Comparison of ENCODE assay signal across 1 cellular context in the genomic region with DNA sequence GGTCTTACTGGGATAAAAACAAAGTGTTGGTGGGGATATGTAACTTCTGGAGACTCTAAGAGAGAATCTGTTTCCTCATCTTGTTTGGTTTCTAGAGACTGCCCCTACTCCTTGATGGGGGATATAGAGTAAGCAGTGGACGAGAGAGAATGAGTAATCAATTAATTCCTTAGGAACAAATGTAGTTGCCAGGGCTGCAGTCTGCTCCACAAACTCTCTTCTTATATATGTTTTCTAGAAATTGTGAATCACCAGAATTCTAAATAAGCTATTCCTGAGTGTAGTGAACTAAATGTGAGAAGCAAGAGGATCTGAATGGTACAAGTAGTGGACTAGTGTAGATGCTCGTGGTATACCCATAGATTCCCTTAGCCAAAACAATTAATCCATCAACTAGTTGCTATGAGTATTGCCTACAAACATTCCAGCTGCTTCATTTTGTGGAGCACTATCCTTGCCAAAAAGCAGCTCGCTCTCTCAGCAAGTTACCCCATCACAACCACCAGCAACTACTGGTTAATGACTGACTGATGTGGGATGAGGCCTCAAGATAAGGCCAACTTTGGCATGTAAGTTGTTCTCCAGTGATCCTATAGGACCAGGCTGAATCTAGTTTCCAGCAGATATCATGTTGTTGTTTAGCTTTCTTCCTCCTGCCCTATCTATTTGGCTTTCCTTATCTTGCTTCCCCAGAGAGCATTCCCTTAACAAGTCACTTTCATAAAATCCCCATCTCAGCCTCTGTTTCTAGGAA.
TF ChIP-seq lines count a peak whose summit lies in the region.

No MANE protein-coding gene starts in this region.

TF ChIP-seq in K562, 482 proteins besides CTCF, POLR2A, EP300 and RAD21 (continued from another document and continues in another):
- TF ChIP-seq SPI1 (IDR thresholded peaks at IDR 0.05; ENCODE audit: borderline replicate concordance, low read depth, low read length) (no peak), RCOR1 (IDR thresholded peaks at IDR 0.05; ENCODE audit: borderline replicate concordance in 1 of 2, low read depth in 2 of 2, low read length in 2 of 2) (peak in 1 of 2 experiments; percentile 37; a peak in 1 of 4 replicates), MAZ (CRISPR knock-in tag; conservative IDR thresholded peaks at IDR 0.05 in 1 of 2, IDR thresholded peaks at IDR 0.05 in 1 of 2) (no peak), ZFX (CRISPR knock-in tag; IDR thresholded peaks at IDR 0.05) (no peak), TAF1 (IDR thresholded peaks at IDR 0.05; ENCODE audit: control insufficient read depth, extremely low read depth, insufficient read depth, low read length, severe bottlenecking) (peak; percentile 23), SP1 (CRISPR knock-in tag; IDR thresholded peaks at IDR 0.05) (no peak), RFX5 (IDR thresholded peaks at IDR 0.05; ENCODE audit: low read depth, low read length) (no peak), ZNF175 (CRISPR knock-in tag; IDR thresholded peaks at IDR 0.05; ENCODE audit: low read depth) (no peak), CBX8 (IDR thresholded peaks at IDR 0.05; ENCODE audit: borderline replicate concordance, extremely low read depth, low read depth, low read length, poor library complexity, severe bottlenecking) (no peak), HNRNPH1 (optimal IDR thresholded peaks at IDR 0.05; ENCODE audit: low read depth, low read length) (no peak), POLR2B (IDR thresholded peaks at IDR 0.05; ENCODE audit: low read depth, partially characterized antibody) (no peak), LARP7 (IDR thresholded peaks at IDR 0.05) (no peak), HCFC1 (IDR thresholded peaks at IDR 0.05; ENCODE audit: low read depth, low read length) (no peak), TAL1 (IDR thresholded peaks at IDR 0.05) (peak; percentile 80), ZNF766 (CRISPR knock-in tag; conservative IDR thresholded peaks at IDR 0.05) (no peak), RBBP5 (IDR thresholded peaks at IDR 0.05; ENCODE audit: borderline replicate concordance, insufficient read depth, low read length, poor library complexity, severe bottlenecking) (no peak), EZH2 (IDR thresholded peaks at IDR 0.05; ENCODE audit: borderline replicate concordance, low read depth, low read length) (no peak), KLF10 (CRISPR knock-in tag; IDR thresholded peaks at IDR 0.05) (no peak), LEF1 (IDR thresholded peaks at IDR 0.05) (no peak), HNRNPLL (IDR thresholded peaks at IDR 0.05; ENCODE audit: low read depth, low read length, poor library complexity, severe bottlenecking) (no peak), ZNF184 (CRISPR knock-in tag; IDR thresholded peaks at IDR 0.05) (no peak), RBFOX2 (IDR thresholded peaks at IDR 0.05; ENCODE audit: low read depth, low read length) (no peak), ERF (CRISPR knock-in tag; IDR thresholded peaks at IDR 0.05) (no peak), SMARCE1 (IDR thresholded peaks at IDR 0.05) (peak; percentile 35; the same call in 1 of the 2 replicates), KHSRP (IDR thresholded peaks at IDR 0.05) (no peak), U2AF2 (optimal IDR thresholded peaks at IDR 0.05; ENCODE audit: low read depth, low read length) (no peak), ZNF140 (CRISPR knock-in tag; IDR thresholded peaks at IDR 0.05) (no peak), GATA2 (CRISPR knock-in tag; IDR thresholded peaks at IDR 0.05) (no peak), L3MBTL2 (IDR thresholded peaks at IDR 0.05) (no peak), TRIM24 (IDR thresholded peaks at IDR 0.05) (peak; percentile 60 to 69; a peak in 2 of 4 replicates), PHB (CRISPR knock-in tag; IDR thresholded peaks at IDR 0.05) (no peak), ESRRB (CRISPR knock-in tag; IDR thresholded peaks at IDR 0.05; ENCODE audit: borderline replicate concordance) (no peak), FOS (IDR thresholded peaks at IDR 0.05; ENCODE audit: extremely low read depth, insufficient read length) (no peak), POLR2H (tag; IDR thresholded peaks at IDR 0.05; ENCODE audit: low read depth) (no peak), HDAC6 (IDR thresholded peaks at IDR 0.05; ENCODE audit: low read depth, low read length) (no peak), ZNF143 (CRISPR knock-in tag; IDR thresholded peaks at IDR 0.05) (no peak), NCOR1 (IDR thresholded peaks at IDR 0.05) (peak; percentile 58), HMGN3 (IDR thresholded peaks at IDR 0.05; ENCODE audit: borderline replicate concordance, extremely low read depth, insufficient read length, low read depth, low read length) (no peak), ZNF644 (tag; IDR thresholded peaks at IDR 0.05; ENCODE audit: low read depth) (no peak), MTA2 (IDR thresholded peaks at IDR 0.05; ENCODE audit: low read depth) (peak; percentile 65), BCOR (IDR thresholded peaks at IDR 0.05) (no peak), ZNF583 (CRISPR knock-in tag; IDR thresholded peaks at IDR 0.05) (no peak), ZNF668 (CRISPR knock-in tag; IDR thresholded peaks at IDR 0.05) (no peak), MCM7 (IDR thresholded peaks at IDR 0.05) (no peak), ADNP (tag; IDR thresholded peaks at IDR 0.05) (peak; percentile 35; the same call in 1 of the 2 replicates)
- TF ChIP-seq, protein P1, sequence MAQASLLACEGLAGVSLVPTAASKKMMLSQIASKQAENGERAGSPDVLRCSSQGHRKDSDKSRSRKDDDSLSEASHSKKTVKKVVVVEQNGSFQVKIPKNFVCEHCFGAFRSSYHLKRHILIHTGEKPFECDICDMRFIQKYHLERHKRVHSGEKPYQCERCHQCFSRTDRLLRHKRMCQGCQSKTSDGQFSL (CRISPR knock-in tag; IDR thresholded peaks at IDR 0.05): no peak
- TF ChIP-seq, protein P1 (tag; IDR thresholded peaks at IDR 0.05): no peak
- TF ChIP-seq, protein P2, sequence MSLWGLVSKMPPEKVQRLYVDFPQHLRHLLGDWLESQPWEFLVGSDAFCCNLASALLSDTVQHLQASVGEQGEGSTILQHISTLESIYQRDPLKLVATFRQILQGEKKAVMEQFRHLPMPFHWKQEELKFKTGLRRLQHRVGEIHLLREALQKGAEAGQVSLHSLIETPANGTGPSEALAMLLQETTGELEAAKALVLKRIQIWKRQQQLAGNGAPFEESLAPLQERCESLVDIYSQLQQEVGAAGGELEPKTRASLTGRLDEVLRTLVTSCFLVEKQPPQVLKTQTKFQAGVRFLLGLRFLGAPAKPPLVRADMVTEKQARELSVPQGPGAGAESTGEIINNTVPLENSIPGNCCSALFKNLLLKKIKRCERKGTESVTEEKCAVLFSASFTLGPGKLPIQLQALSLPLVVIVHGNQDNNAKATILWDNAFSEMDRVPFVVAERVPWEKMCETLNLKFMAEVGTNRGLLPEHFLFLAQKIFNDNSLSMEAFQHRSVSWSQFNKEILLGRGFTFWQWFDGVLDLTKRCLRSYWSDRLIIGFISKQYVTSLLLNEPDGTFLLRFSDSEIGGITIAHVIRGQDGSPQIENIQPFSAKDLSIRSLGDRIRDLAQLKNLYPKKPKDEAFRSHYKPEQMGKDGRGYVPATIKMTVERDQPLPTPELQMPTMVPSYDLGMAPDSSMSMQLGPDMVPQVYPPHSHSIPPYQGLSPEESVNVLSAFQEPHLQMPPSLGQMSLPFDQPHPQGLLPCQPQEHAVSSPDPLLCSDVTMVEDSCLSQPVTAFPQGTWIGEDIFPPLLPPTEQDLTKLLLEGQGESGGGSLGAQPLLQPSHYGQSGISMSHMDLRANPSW (CRISPR knock-in tag; IDR thresholded peaks at IDR 0.05): no peak
- TF ChIP-seq, protein P3, sequence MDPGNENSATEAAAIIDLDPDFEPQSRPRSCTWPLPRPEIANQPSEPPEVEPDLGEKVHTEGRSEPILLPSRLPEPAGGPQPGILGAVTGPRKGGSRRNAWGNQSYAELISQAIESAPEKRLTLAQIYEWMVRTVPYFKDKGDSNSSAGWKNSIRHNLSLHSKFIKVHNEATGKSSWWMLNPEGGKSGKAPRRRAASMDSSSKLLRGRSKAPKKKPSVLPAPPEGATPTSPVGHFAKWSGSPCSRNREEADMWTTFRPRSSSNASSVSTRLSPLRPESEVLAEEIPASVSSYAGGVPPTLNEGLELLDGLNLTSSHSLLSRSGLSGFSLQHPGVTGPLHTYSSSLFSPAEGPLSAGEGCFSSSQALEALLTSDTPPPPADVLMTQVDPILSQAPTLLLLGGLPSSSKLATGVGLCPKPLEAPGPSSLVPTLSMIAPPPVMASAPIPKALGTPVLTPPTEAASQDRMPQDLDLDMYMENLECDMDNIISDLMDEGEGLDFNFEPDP (CRISPR knock-in tag; IDR thresholded peaks at IDR 0.05): no peak
- TF ChIP-seq, protein P4, sequence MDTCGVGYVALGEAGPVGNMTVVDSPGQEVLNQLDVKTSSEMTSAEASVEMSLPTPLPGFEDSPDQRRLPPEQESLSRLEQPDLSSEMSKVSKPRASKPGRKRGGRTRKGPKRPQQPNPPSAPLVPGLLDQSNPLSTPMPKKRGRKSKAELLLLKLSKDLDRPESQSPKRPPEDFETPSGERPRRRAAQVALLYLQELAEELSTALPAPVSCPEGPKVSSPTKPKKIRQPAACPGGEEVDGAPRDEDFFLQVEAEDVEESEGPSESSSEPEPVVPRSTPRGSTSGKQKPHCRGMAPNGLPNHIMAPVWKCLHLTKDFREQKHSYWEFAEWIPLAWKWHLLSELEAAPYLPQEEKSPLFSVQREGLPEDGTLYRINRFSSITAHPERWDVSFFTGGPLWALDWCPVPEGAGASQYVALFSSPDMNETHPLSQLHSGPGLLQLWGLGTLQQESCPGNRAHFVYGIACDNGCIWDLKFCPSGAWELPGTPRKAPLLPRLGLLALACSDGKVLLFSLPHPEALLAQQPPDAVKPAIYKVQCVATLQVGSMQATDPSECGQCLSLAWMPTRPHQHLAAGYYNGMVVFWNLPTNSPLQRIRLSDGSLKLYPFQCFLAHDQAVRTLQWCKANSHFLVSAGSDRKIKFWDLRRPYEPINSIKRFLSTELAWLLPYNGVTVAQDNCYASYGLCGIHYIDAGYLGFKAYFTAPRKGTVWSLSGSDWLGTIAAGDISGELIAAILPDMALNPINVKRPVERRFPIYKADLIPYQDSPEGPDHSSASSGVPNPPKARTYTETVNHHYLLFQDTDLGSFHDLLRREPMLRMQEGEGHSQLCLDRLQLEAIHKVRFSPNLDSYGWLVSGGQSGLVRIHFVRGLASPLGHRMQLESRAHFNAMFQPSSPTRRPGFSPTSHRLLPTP (IDR thresholded peaks at IDR 0.05; ENCODE audit: borderline replicate concordance, extremely low read depth, insufficient read length): no peak
- TF ChIP-seq, protein P5, sequence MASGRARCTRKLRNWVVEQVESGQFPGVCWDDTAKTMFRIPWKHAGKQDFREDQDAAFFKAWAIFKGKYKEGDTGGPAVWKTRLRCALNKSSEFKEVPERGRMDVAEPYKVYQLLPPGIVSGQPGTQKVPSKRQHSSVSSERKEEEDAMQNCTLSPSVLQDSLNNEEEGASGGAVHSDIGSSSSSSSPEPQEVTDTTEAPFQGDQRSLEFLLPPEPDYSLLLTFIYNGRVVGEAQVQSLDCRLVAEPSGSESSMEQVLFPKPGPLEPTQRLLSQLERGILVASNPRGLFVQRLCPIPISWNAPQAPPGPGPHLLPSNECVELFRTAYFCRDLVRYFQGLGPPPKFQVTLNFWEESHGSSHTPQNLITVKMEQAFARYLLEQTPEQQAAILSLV (tag; IDR thresholded peaks at IDR 0.05): no peak
- TF ChIP-seq, protein P6, sequence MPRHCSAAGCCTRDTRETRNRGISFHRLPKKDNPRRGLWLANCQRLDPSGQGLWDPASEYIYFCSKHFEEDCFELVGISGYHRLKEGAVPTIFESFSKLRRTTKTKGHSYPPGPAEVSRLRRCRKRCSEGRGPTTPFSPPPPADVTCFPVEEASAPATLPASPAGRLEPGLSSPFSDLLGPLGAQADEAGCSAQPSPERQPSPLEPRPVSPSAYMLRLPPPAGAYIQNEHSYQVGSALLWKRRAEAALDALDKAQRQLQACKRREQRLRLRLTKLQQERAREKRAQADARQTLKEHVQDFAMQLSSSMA (CRISPR knock-in tag; IDR thresholded peaks at IDR 0.05): no peak
- TF ChIP-seq, protein P7, sequence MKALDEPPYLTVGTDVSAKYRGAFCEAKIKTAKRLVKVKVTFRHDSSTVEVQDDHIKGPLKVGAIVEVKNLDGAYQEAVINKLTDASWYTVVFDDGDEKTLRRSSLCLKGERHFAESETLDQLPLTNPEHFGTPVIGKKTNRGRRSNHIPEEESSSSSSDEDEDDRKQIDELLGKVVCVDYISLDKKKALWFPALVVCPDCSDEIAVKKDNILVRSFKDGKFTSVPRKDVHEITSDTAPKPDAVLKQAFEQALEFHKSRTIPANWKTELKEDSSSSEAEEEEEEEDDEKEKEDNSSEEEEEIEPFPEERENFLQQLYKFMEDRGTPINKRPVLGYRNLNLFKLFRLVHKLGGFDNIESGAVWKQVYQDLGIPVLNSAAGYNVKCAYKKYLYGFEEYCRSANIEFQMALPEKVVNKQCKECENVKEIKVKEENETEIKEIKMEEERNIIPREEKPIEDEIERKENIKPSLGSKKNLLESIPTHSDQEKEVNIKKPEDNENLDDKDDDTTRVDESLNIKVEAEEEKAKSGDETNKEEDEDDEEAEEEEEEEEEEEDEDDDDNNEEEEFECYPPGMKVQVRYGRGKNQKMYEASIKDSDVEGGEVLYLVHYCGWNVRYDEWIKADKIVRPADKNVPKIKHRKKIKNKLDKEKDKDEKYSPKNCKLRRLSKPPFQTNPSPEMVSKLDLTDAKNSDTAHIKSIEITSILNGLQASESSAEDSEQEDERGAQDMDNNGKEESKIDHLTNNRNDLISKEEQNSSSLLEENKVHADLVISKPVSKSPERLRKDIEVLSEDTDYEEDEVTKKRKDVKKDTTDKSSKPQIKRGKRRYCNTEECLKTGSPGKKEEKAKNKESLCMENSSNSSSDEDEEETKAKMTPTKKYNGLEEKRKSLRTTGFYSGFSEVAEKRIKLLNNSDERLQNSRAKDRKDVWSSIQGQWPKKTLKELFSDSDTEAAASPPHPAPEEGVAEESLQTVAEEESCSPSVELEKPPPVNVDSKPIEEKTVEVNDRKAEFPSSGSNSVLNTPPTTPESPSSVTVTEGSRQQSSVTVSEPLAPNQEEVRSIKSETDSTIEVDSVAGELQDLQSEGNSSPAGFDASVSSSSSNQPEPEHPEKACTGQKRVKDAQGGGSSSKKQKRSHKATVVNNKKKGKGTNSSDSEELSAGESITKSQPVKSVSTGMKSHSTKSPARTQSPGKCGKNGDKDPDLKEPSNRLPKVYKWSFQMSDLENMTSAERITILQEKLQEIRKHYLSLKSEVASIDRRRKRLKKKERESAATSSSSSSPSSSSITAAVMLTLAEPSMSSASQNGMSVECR (CRISPR knock-in tag; IDR thresholded peaks at IDR 0.05): no peak
- TF ChIP-seq, protein P8, sequence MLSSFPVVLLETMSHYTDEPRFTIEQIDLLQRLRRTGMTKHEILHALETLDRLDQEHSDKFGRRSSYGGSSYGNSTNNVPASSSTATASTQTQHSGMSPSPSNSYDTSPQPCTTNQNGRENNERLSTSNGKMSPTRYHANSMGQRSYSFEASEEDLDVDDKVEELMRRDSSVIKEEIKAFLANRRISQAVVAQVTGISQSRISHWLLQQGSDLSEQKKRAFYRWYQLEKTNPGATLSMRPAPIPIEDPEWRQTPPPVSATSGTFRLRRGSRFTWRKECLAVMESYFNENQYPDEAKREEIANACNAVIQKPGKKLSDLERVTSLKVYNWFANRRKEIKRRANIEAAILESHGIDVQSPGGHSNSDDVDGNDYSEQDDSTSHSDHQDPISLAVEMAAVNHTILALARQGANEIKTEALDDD (IDR thresholded peaks at IDR 0.05): peak; percentile 99
